1 cellular context compared by ENCODE assay signal in the genomic region with DNA sequence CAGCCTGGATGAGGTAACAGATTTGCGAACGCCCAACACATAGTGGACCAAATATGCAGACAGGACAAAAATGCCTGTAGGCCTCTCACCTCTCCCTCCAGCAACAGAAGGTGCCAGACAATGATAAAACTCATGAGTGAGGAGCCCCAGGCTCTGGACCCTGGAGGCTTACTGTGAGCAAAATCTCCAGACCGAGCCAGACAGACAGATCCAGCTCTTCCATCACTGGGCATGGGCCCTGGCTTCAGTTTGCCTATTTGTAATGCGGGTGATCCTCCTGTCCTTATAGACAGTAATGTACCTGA.
TF ChIP-seq lines count a peak whose summit lies in the region.

No MANE protein-coding gene starts in this region.

TF ChIP-seq in H1, 55 proteins besides CTCF, POLR2A, EP300 and RAD21:
- TF ChIP-seq CBX8 (IDR thresholded peaks at IDR 0.05; ENCODE audit: borderline replicate concordance, low read depth, low read length) (no peak), JUN (IDR thresholded peaks at IDR 0.05; ENCODE audit: low read depth, low read length) (no peak)
